10 cellular contexts compared by ENCODE assay signal in genomic region chr1:8018492-8019228, GRCh38. TPM values are rescaled to one million over a fixed set of nuclear protein-coding genes. Genes with fewer than 3 reads are reported as not detected.
DNase-seq lines count a peak whose midpoint lies in the region; ATAC-seq and TF ChIP-seq lines count a peak whose summit lies in the region.
"Had no signal": no experiment of that assay in that cellular context is flagged by ENCODE, and none has a peak within 500 bp of the region (broad histone marks: within the 10 kb centered on the region; RNA-seq: fewer than 3 reads in every experiment).

No MANE protein-coding gene starts in this region.

- H3K9ac ChIP-seq in stomach smooth muscle (ENCODE audit: low read length in 2 of 2), result no peak overlapping the region

- intact Hi-C loops in CD14-positive monocyte (cut with micrococcal nuclease), result loop anchor here in 1 of 2 donors (5.0 kb wide), 1 partner anchor 329 kb away; no protein-coding TSS in a partner anchor
- intact Hi-C loops in OCI-LY7 (cut with micrococcal nuclease; ENCODE audit: unreplicated experiment), result no loop called here

- H3K36me3 ChIP-seq in stomach smooth muscle (ENCODE audit: control insufficient read depth in 2 of 2, insufficient read depth in 2 of 2, low read length in 2 of 2) (peaks cover 10 to 16% of the 10 kb centered on the region in 2 donors), OCI-LY7 (ENCODE audit: insufficient read depth, low read length) (no peaks in the 10 kb centered on the region)

- no peak overlapping the region for H3K27ac Mint-ChIP-seq in CD14-positive monocyte

- TF ChIP-seq CTCF in cardiac fibroblast (IDR thresholded peaks at IDR 0.05; ENCODE audit: low read depth, low read length) (no peak), CD14-positive monocyte (IDR thresholded peaks at IDR 0.05) (no peak), OCI-LY7 (conservative IDR thresholded peaks at IDR 0.05; ENCODE audit: low read length) (no peak)

- H3K27ac ChIP-seq in stomach smooth muscle (ENCODE audit: low read length) (peak overlapping the region; percentile 19), OCI-LY7 (ENCODE audit: low read depth, low read length, poor library complexity, severe bottlenecking) (no peak overlapping the region)

- H3K4me1 Mint-ChIP-seq in CD14-positive monocyte, result peaks cover 12% of the 10 kb centered on the region

- POLR2A ChIA-PET in OCI-LY7 (lab: Charles Lee), result no interaction called here

- H2AFZ ChIP-seq in OCI-LY7 (ENCODE audit: low read length), result no peak overlapping the region

- H3K79me2 ChIP-seq in OCI-LY7 (ENCODE audit: insufficient read depth, low read depth, low read length), result no peaks in the 10 kb centered on the region

- ATAC-seq in left lobe of liver, result peak; percentile 2
- no peak for ATAC-seq in HG03025 (IDR thresholded peaks at IDR 0.05; ENCODE audit: low FRiP score, unreplicated experiment)

- H3K9me2 ChIP-seq in OCI-LY7 (ENCODE audit: insufficient read depth, low read length), result no peaks in the 10 kb centered on the region

- H3K36me3 Mint-ChIP-seq in CD14-positive monocyte, result no peaks in the 10 kb centered on the region

- H3K4me3 Mint-ChIP-seq in CD14-positive monocyte, result peak overlapping the region in 1 of 2 donors; percentile 33

- no peaks in the 10 kb centered on the region for H3K27me3 ChIP-seq in stomach smooth muscle (ENCODE audit: control insufficient read depth in 1 of 2, insufficient read depth in 2 of 2, low read length in 2 of 2)

- BruUV-seq in OCI-LY7 (replicated peaks; lab: Mats Ljungman, UMichigan), result no TSS peak

- peaks cover 20 to 32% (median 21%) of the 10 kb centered on the region in 3 donors for H3K27me3 Mint-ChIP-seq in CD14-positive monocyte (ENCODE audit: low read depth in 3 of 3)

- CTCF ChIA-PET in OCI-LY7 (lab: Charles Lee; ENCODE audit: unreplicated experiment), result no interaction called here

- H3K4me2 ChIP-seq in OCI-LY7 (ENCODE audit: low read length), result no peak overlapping the region

- H3K4me1 ChIP-seq in stomach smooth muscle (ENCODE audit: control insufficient read depth, insufficient read depth, low read length), result peaks cover 42% of the 10 kb centered on the region
- no peaks in the 10 kb centered on the region for H3K4me1 ChIP-seq in OCI-LY7 (ENCODE audit: insufficient read depth, low read length, poor library complexity, severe bottlenecking)

- no peaks in the 10 kb centered on the region for H3K9me3 Mint-ChIP-seq in CD14-positive monocyte

- no peaks in the 10 kb centered on the region for H3K9me3 ChIP-seq in stomach smooth muscle (ENCODE audit: control insufficient read depth in 2 of 2, low read length in 2 of 2)
- H3K9me3 ChIP-seq in OCI-LY7 (ENCODE audit: low read length), result no peaks in the 10 kb centered on the region

- no peak overlapping the region for H3K4me3 ChIP-seq in cardiac fibroblast (replicated peaks in 1 of 2; ENCODE audit: low read depth in 2 of 2, low read length in 2 of 2)
- peak overlapping the region in 1 of 2 donors; percentile 16 for H3K4me3 ChIP-seq in stomach smooth muscle (ENCODE audit: low read length in 2 of 2)
- H3K4me3 ChIP-seq in OCI-LY7 (ENCODE audit: low read depth, low read length, poor library complexity, severe bottlenecking), result no peak overlapping the region

- no peaks in the 10 kb centered on the region for H4K20me1 ChIP-seq in OCI-LY7 (ENCODE audit: insufficient read depth, low read length)

- DNase-seq in HT-29 (ENCODE audit: low spot score), result peak; percentile 59
- DNase-seq in cardiac fibroblast (ENCODE audit: low read depth in 2 of 2), result peak; percentile 40 to 41
- no peak for DNase-seq in left lobe of liver (ENCODE audit: low spot score)
- no peak for DNase-seq in CD14-positive monocyte (ENCODE audit: low spot score)
- no peak for DNase-seq in activated T-cell treated with anti-CD3 and anti-CD28 coated beads, Interleukin-2, amount 50 U/mL, for 48 hours
- DNase-seq in OCI-LY7 (ENCODE audit: low spot score), result no peak
- DNase-seq: activated gamma-delta T cell, WERI-Rb-1 had no signal

RNA-seq across cellular contexts. Expression of gene ERRFI1, which starts 7.4 kb away (rescaled TPM):
- 76.1 and 76.5 TPM in 2 replicates for total RNA-seq in HT-29 (2014; rRNA removed; shearing (Covaris generic))
- total RNA-seq in left lobe of liver, result 316 TPM
- under 1 TPM; 0.08 to 0.28 TPM for polyA plus RNA-seq in CD14-positive monocyte
- not detected in 2 replicates for total RNA-seq in OCI-LY7 (2014; rRNA removed; shearing (Covaris generic))
- not detected in 2 replicates for total RNA-seq in OCI-LY7 (2022)

RNA-seq across cellular contexts. Expression of gene PARK7, which starts 57.1 kb away (rescaled TPM):
- 189 and 198 TPM in 2 replicates for total RNA-seq in HT-29 (2014; rRNA removed; shearing (Covaris generic))
- total RNA-seq in left lobe of liver (198 TPM), OCI-LY7 (2022) (272 and 306 TPM in 2 replicates)
- 100 to 1,000 TPM; 353 to 391 TPM for polyA plus RNA-seq in CD14-positive monocyte
- total RNA-seq in OCI-LY7 (2014; rRNA removed; shearing (Covaris generic)), result 138 and 204 TPM in 2 replicates

Comparison
In these comparisons a context has a peak if more than half of its experiments do, and no peak if none do; other contexts are left out.
1. DNase-seq: peak in HT-29 (single experiment) and cardiac fibroblast (2 of 2); none in left lobe of liver (single experiment), CD14-positive monocyte (single experiment), activated T-cell treated with anti-CD3 and anti-CD28 coated beads, Interleukin-2, amount 50 U/mL, for 48 hours (0 of 2) and OCI-LY7 (single experiment).
2. RNA of gene ERRFI1, which starts 7.4 kb away (total RNA-seq): 316 TPM in left lobe of liver (single experiment) and 76.1 to 76.5 TPM in HT-29; not detected in OCI-LY7; every median in the first group is over 10 times any median in the second.